Comparison of ENCODE assay signal across 8 cellular contexts in genomic region chr17:78780852-78781338, GRCh38. TPM values are rescaled to one million over a fixed set of nuclear protein-coding genes. Genes with fewer than 3 reads are reported as not detected.
DNase-seq lines count a peak whose midpoint lies in the region; ATAC-seq and TF ChIP-seq lines count a peak whose summit lies in the region.

No MANE protein-coding gene starts in this region.

- POLR2A ChIA-PET in activated CD4-positive, alpha-beta T cell treated with anti-CD3 and anti-CD28 coated beads for 36 hours (lab: Charles Lee): interaction anchor here (0.6 to 2.1 kb wide), 9 partner anchors 12 to 421 kb away, joined by 3 to 22 read pairs (median 5); partner anchors contain the start of gene SOCS3

- H3K36me3 ChIP-seq in left lung (no peaks in the 10 kb centered on the region), testis (ENCODE audit: low read depth, missing control alignments) (no peaks in the 10 kb centered on the region)

- no peaks in the 10 kb centered on the region for H3K27me3 Mint-ChIP-seq in activated CD4-positive, alpha-beta T cell treated with anti-CD3 and anti-CD28 coated beads for 36 hours
- H3K27me3 Mint-ChIP-seq in activated naive CD8-positive, alpha-beta T cell treated with anti-CD3 and anti-CD28 coated beads for 36 hours: no peaks in the 10 kb centered on the region

- peak; percentile 61 for DNase-seq in activated CD4-positive, alpha-beta T cell treated with anti-CD3 and anti-CD28 coated beads for 36 hours
- DNase-seq in activated CD4-positive, alpha-beta T cell treated with anti-CD3 and anti-CD28 coated beads, Interleukin-2, amount 50 U/mL, for 4 hours: no peak
- no peak for DNase-seq in activated naive CD8-positive, alpha-beta T cell treated with anti-CD3 and anti-CD28 coated beads for 36 hours
- no peak for DNase-seq in left lung
- DNase-seq in testis: no peak
- DNase-seq in cerebellum (ENCODE audit: low spot score): no peak
- no peak for DNase-seq in pons (ENCODE audit: low spot score)
- no peak for DNase-seq in DMS 273 (lab: John Stamatoyannopoulos, UW; ENCODE audit: unreplicated experiment)

- TF ChIP-seq CTCF in left lung (IDR thresholded peaks at IDR 0.05) (no peak), testis (IDR thresholded peaks at IDR 0.05) (no peak)

- H3K4me1 ChIP-seq in left lung (peaks cover 12 to 75% of the 10 kb centered on the region in 2 donors), testis (peaks cover 18% of the 10 kb centered on the region)

- peak overlapping the region; percentile 97 for H3K27ac Mint-ChIP-seq in activated CD4-positive, alpha-beta T cell treated with anti-CD3 and anti-CD28 coated beads for 36 hours
- H3K27ac Mint-ChIP-seq in activated naive CD8-positive, alpha-beta T cell treated with anti-CD3 and anti-CD28 coated beads for 36 hours: peak overlapping the region; percentile 95

- 38 to 60% methylated on average over 17 of the region's 17 CpGs for WGBS in testis, 2 donors

- intact Hi-C loops in activated CD4-positive, alpha-beta T cell treated with anti-CD3 and anti-CD28 coated beads for 36 hours (cut with DNase I, micrococcal nuclease): loop anchor here in 1 of 2 experiments (2.0 kb wide), 1 partner anchor 648 kb away; no protein-coding TSS in a partner anchor
- intact Hi-C loops in left lung (cut with DNase I): no loop called here
- intact Hi-C loops in testis (cut with DNase I; ENCODE audit: low total_unique reads): no loop called here

- peak overlapping the region; percentile 94 for H3K27ac ChIP-seq in left lung
- peak overlapping the region; percentile 80 to 92 for H3K27ac ChIP-seq in testis

- CTCF ChIA-PET in activated CD4-positive, alpha-beta T cell treated with anti-CD3 and anti-CD28 coated beads for 36 hours (lab: Charles Lee): interaction anchor here (0.9 to 1.9 kb wide), 6 partner anchors 11 to 188 kb away, joined by 3 to 12 read pairs (median 4); no protein-coding TSS in a partner anchor

- H3K4me3 Mint-ChIP-seq in activated CD4-positive, alpha-beta T cell treated with anti-CD3 and anti-CD28 coated beads for 36 hours: peak overlapping the region; percentile 77
- H3K4me3 Mint-ChIP-seq in activated naive CD8-positive, alpha-beta T cell treated with anti-CD3 and anti-CD28 coated beads for 36 hours: peak overlapping the region; percentile 84

- peaks cover 58% of the 10 kb centered on the region for H3K4me1 Mint-ChIP-seq in activated CD4-positive, alpha-beta T cell treated with anti-CD3 and anti-CD28 coated beads for 36 hours
- peaks cover 54% of the 10 kb centered on the region for H3K4me1 Mint-ChIP-seq in activated naive CD8-positive, alpha-beta T cell treated with anti-CD3 and anti-CD28 coated beads for 36 hours

- H3K9me3 Mint-ChIP-seq in activated CD4-positive, alpha-beta T cell treated with anti-CD3 and anti-CD28 coated beads for 36 hours (ENCODE audit: low read depth): no peaks in the 10 kb centered on the region
- H3K9me3 Mint-ChIP-seq in activated naive CD8-positive, alpha-beta T cell treated with anti-CD3 and anti-CD28 coated beads for 36 hours: no peaks in the 10 kb centered on the region

- ATAC-seq in activated CD4-positive, alpha-beta T cell treated with anti-CD3 and anti-CD28 coated beads for 36 hours: no peak
- ATAC-seq in left lung: no peak

- peak overlapping the region; percentile 83 to 86 for H3K4me3 ChIP-seq in left lung
- H3K4me3 ChIP-seq in testis: peak overlapping the region; percentile 92 to 95

- H3K27me3 ChIP-seq in left lung (no peaks in the 10 kb centered on the region), testis (no peaks in the 10 kb centered on the region)

- no peak for TF ChIP-seq POLR2A in testis (IDR thresholded peaks at IDR 0.05)

- H3K9me3 ChIP-seq in left lung (no peaks in the 10 kb centered on the region), testis (no peaks in the 10 kb centered on the region)

- peaks cover 14% of the 10 kb centered on the region for H3K36me3 Mint-ChIP-seq in activated CD4-positive, alpha-beta T cell treated with anti-CD3 and anti-CD28 coated beads for 36 hours (ENCODE audit: low read depth)
- H3K36me3 Mint-ChIP-seq in activated naive CD8-positive, alpha-beta T cell treated with anti-CD3 and anti-CD28 coated beads for 36 hours: peaks cover 16% of the 10 kb centered on the region

RNA-seq across cellular contexts. Expression of gene CYTH1, which starts 1.2 kb away (rescaled TPM):
- 100 to 1,000 TPM; 109 to 130 TPM for total RNA-seq in activated CD4-positive, alpha-beta T cell treated with anti-CD3 and anti-CD28 coated beads for 36 hours
- 10 to 100 TPM; 88.9 to 89.6 TPM for total RNA-seq in activated naive CD8-positive, alpha-beta T cell treated with anti-CD3 and anti-CD28 coated beads for 36 hours
- 10 to 100 TPM; 65.1 to 96.1 TPM for total RNA-seq in left lung
- total RNA-seq in testis: 10 to 100 TPM; 42.2 to 47.9 TPM
- 40.8 TPM for polyA plus RNA-seq in testis (ENCODE audit: insufficient read depth, low read depth, low replicate concordance)
- total RNA-seq in cerebellum: 40.5 TPM

RNA-seq across cellular contexts. Expression of gene USP36, which starts 59.7 kb away (rescaled TPM):
- 10 to 100 TPM; 90.1 to 92.5 TPM for total RNA-seq in activated CD4-positive, alpha-beta T cell treated with anti-CD3 and anti-CD28 coated beads for 36 hours
- total RNA-seq in activated naive CD8-positive, alpha-beta T cell treated with anti-CD3 and anti-CD28 coated beads for 36 hours: 100 to 1,000 TPM; 126 to 128 TPM
- total RNA-seq in left lung (10 to 100 TPM; 29.2 to 44.2 TPM), testis (10 to 100 TPM; 77.5 to 79.8 TPM), cerebellum (24.3 TPM)
- polyA plus RNA-seq in testis (ENCODE audit: insufficient read depth, low read depth, low replicate concordance): 32.8 TPM
